21 cellular contexts compared by ENCODE assay signal in genomic region chr5:134958755-134959154, GRCh38. TPM values are rescaled to one million over a fixed set of nuclear protein-coding genes. Genes with fewer than 3 reads are reported as not detected.
DNase-seq lines count a peak whose midpoint lies in the region; ATAC-seq, FAIRE-seq and TF ChIP-seq lines count a peak whose summit lies in the region.
"Had no signal": no experiment of that assay in that cellular context is flagged by ENCODE, and none has a peak within 500 bp of the region (broad histone marks: within the 10 kb centered on the region; RNA-seq: fewer than 3 reads in every experiment).

No MANE protein-coding gene starts in this region.

- no peaks in the 10 kb centered on the region for H3K79me2 ChIP-seq in endothelial cell of umbilical vein (ENCODE audit: control insufficient read depth, insufficient read depth, low read length)

- no peaks in the 10 kb centered on the region for H3K9me3 ChIP-seq in endothelial cell of umbilical vein (replicated peaks; ENCODE audit: control insufficient read depth, insufficient read depth, low read length)
- H3K9me3 ChIP-seq in right lobe of liver: no peaks in the 10 kb centered on the region
- peaks cover 0 to 7% of the 10 kb centered on the region in 2 donors for H3K9me3 ChIP-seq in kidney (ENCODE audit: control insufficient read depth in 1 of 2, low read length in 2 of 2)

- no peak overlapping the region for H2AFZ ChIP-seq in endothelial cell of umbilical vein (ENCODE audit: low read depth, low read length)

- no peaks in the 10 kb centered on the region for H3K9me1 ChIP-seq in endothelial cell of umbilical vein (replicated peaks; ENCODE audit: control insufficient read depth, extremely low read depth, insufficient read depth, low read length)

- ATAC-seq in right lobe of liver (peak; percentile 99 to 100 (median 100)), GM21825 (IDR thresholded peaks at IDR 0.05; ENCODE audit: unreplicated experiment) (no peak)
- ATAC-seq: right cardiac atrium had no signal

- no peaks in the 10 kb centered on the region for H4K20me1 ChIP-seq in endothelial cell of umbilical vein (replicated peaks; ENCODE audit: control insufficient read depth, extremely low read depth, insufficient read depth, low read length)

- H3K27me3 ChIP-seq in endothelial cell of umbilical vein (ENCODE audit: control insufficient read depth in 2 of 2, insufficient read depth in 2 of 2, low read length in 2 of 2) (no peaks in the 10 kb centered on the region), right lobe of liver (no peaks in the 10 kb centered on the region)
- H3K27me3 ChIP-seq: transverse colon had no signal

- no peak overlapping the region for H3K4me2 ChIP-seq in endothelial cell of umbilical vein (ENCODE audit: insufficient read depth, low read length)

- no peak overlapping the region for H3K27ac ChIP-seq in endothelial cell of umbilical vein (ENCODE audit: insufficient read depth, low read depth, low read length)
- no peak overlapping the region for H3K27ac ChIP-seq in right lobe of liver
- no peak overlapping the region for H3K27ac ChIP-seq in kidney (ENCODE audit: low read depth in 2 of 2, low read length in 2 of 2)
- H3K27ac ChIP-seq: transverse colon had no signal

- DNase-seq in GM12892 (ENCODE audit: insufficient read length) (no peak), NCI-H146 (lab: John Stamatoyannopoulos, UW) (peak; percentile 20), endothelial cell of umbilical vein (ENCODE audit: low read depth, low spot score) (no peak), right lobe of liver (peak in 2 of 3 donors; percentile 29 to 60), kidney (no peak), T-helper 9 cell (no peak)
- DNase-seq in activated CD8-positive, alpha-beta memory T cell treated with anti-CD3 and anti-CD28 coated beads, Interleukin-2, amount 50 U/mL, for 48 hours: no peak
- DNase-seq: activated CD4-positive, alpha-beta T cell treated with anti-CD3 and anti-CD28 coated beads, Interleukin-2, amount 10 ng/mL, durations not matched to agents 24 days and 14 days; aorta; cerebellar nuclear complex; DMS79; effector memory CD4-positive, alpha-beta T cell; HCEC 1CT; NCI-H2171; NCI-H748 treated with DMSO at 0.1 percent for 48 hours; nucleus accumbens; right cardiac atrium; stimulated activated naive CD4-positive, alpha-beta T cell; transverse colon had no signal

- CTCF ChIA-PET in endothelial cell of umbilical vein (lab: Charles Lee): no interaction called here

- no TSS peak for BruUV-seq in endothelial cell of umbilical vein (replicated peaks; lab: Mats Ljungman, UMichigan)

- intact Hi-C loops in endothelial cell of umbilical vein (cut with micrococcal nuclease) (loop anchor here (10.0 kb wide), 1 partner anchor 376 kb away; no protein-coding TSS in a partner anchor), right lobe of liver (cut with DNase I) (no loop called here), kidney (cut with DNase I) (no loop called here)

- dilution Hi-C loops in endothelial cell of umbilical vein (cut with MboI; ENCODE audit: extremely low pct_ligation_motif_present, low sequenced_read_pairs): no loop called here

- whole genome bisulfite sequencing in right lobe of liver (ENCODE audit: insufficient coverage, low coverage, low lambda C conversion rate, missing lambda C conversion rate): 27% methylated on average over 3 of the region's 3 CpGs

- H3K9ac ChIP-seq in endothelial cell of umbilical vein (replicated peaks; ENCODE audit: extremely low read depth, insufficient read depth, low read length): no peak overlapping the region
- H3K9ac ChIP-seq in kidney (ENCODE audit: low read length in 2 of 2): no peak overlapping the region

- TF ChIP-seq CTCF in endothelial cell of umbilical vein (IDR thresholded peaks at IDR 0.05; ENCODE audit: extremely low read depth in 1 of 2, insufficient read depth in 1 of 2, low read depth in 1 of 2, low read length in 2 of 2): no peak
- peak in 2 of 4 donors; percentile 8 to 16 for TF ChIP-seq CTCF in right lobe of liver (IDR thresholded peaks at IDR 0.05)
- TF ChIP-seq CTCF in kidney (IDR thresholded peaks at IDR 0.05; ENCODE audit: borderline replicate concordance, extremely low read depth, insufficient read depth): no peak

- no peaks in the 10 kb centered on the region for H3K4me1 ChIP-seq in endothelial cell of umbilical vein (ENCODE audit: control insufficient read depth, extremely low read depth, insufficient read depth, low read length)
- H3K4me1 ChIP-seq in right lobe of liver: peaks cover 0 to 16% (median 6%) of the 10 kb centered on the region in 4 donors
- peaks cover 0 to 5% of the 10 kb centered on the region in 2 donors for H3K4me1 ChIP-seq in kidney (ENCODE audit: control insufficient read depth in 1 of 2, insufficient read depth in 1 of 2, low read depth in 1 of 2, low read length in 2 of 2)

- POLR2A ChIA-PET in endothelial cell of umbilical vein (lab: Charles Lee): no interaction called here

- TF ChIP-seq POLR2A in GM12892 (IDR thresholded peaks at IDR 0.05; ENCODE audit: low read depth, low read length) (no peak), endothelial cell of umbilical vein (IDR thresholded peaks at IDR 0.05; ENCODE audit: low read depth, low read length) (no peak), right lobe of liver (IDR thresholded peaks at IDR 0.05) (no peak)

- FAIRE-seq in GM12892 (lab: Jason Lieb, UNC): peak; percentile 30
- FAIRE-seq in endothelial cell of umbilical vein (lab: Jason Lieb, UNC): peak; percentile 18
- no peak for FAIRE-seq in kidney (lab: Jason Lieb, UNC)
- FAIRE-seq: RCC 7860 had no signal

- H3K4me3 ChIP-seq in endothelial cell of umbilical vein (replicated peaks in 1 of 3; ENCODE audit: insufficient read depth in 1 of 3, low read depth in 1 of 3, low read length in 3 of 3) (no peak overlapping the region), right lobe of liver (no peak overlapping the region), kidney (ENCODE audit: low read length in 2 of 2) (no peak overlapping the region)
- H3K4me3 ChIP-seq: transverse colon had no signal

- peaks cover 0 to 4% of the 10 kb centered on the region in 2 experiments for H3K36me3 ChIP-seq in endothelial cell of umbilical vein (ENCODE audit: control insufficient read depth in 2 of 2, extremely low read depth in 1 of 2, insufficient read depth in 2 of 2, low read length in 2 of 2)
- H3K36me3 ChIP-seq in right lobe of liver: peaks cover 0 to 7% (median 4%) of the 10 kb centered on the region in 4 donors
- H3K36me3 ChIP-seq in kidney (ENCODE audit: control insufficient read depth in 1 of 2, insufficient read depth in 2 of 2, low read length in 2 of 2): peaks cover 3 to 8% of the 10 kb centered on the region in 2 donors

TF ChIP-seq in endothelial cell of umbilical vein, 7 proteins besides CTCF, POLR2A, EP300 and RAD21:
- TF ChIP-seq JUN (IDR thresholded peaks at IDR 0.05; ENCODE audit: borderline replicate concordance, insufficient read depth, insufficient read length, low read depth) (no peak), MYC (IDR thresholded peaks at IDR 0.05; ENCODE audit: low read depth, low read length) (no peak), GATA2 (IDR thresholded peaks at IDR 0.05; ENCODE audit: insufficient read depth, insufficient read length, low read depth, low read length) (no peak), EZH2 (IDR thresholded peaks at IDR 0.05; ENCODE audit: borderline replicate concordance, low read depth, low read length, severe bottlenecking) (no peak), POLR2AphosphoS5 (IDR thresholded peaks at IDR 0.05; ENCODE audit: insufficient read depth, low read depth, low read length) (no peak), FOS (IDR thresholded peaks at IDR 0.05; ENCODE audit: borderline replicate concordance, insufficient read depth, low read length) (no peak), MAX (IDR thresholded peaks at IDR 0.05; ENCODE audit: insufficient read depth, insufficient read length) (no peak)

RNA-seq across cellular contexts. Expression of gene CATSPER3, which starts 9.0 kb away (rescaled TPM):
- polyA plus RNA-seq in GM12892 (2012; ENCODE audit: missing spikeins): not detected
- total RNA-seq in endothelial cell of umbilical vein: 0.71 TPM in 1 of 2 replicates, not detected in the other
- polyA plus RNA-seq in endothelial cell of umbilical vein: 0.35 and 0.43 TPM in 2 replicates
- polyA plus RNA-seq in endothelial cell of umbilical vein (2011; cell fraction: cytosol; rRNA removed): 0.18 and 0.26 TPM in 2 replicates
- 0.61 and 0.64 TPM in 2 replicates for polyA plus RNA-seq in endothelial cell of umbilical vein (2011; cell fraction: nucleus; rRNA removed)
- not detected in 2 replicates for polyA plus RNA-seq in endothelial cell of umbilical vein (2012)
- 0.17 TPM in 1 of 2 replicates, not detected in the other for polyA minus RNA-seq in endothelial cell of umbilical vein
- polyA minus RNA-seq in endothelial cell of umbilical vein (2011; cell fraction: cytosol; rRNA and poly(A)+ RNA removed): not detected
- polyA minus RNA-seq in endothelial cell of umbilical vein (2011; cell fraction: nucleus; rRNA and poly(A)+ RNA removed): 0.43 TPM in 1 of 2 replicates, not detected in the other
- 1 to 10 TPM in 1 of 6 experiments, under 1 TPM in 3, not detected in 2; 0.29 to 1.1 (median 0.81) TPM for total RNA-seq in right lobe of liver
- total RNA-seq in kidney: 1.4 TPM
- 1.4 TPM for polyA plus RNA-seq in kidney (ENCODE audit: insufficient read depth, low read depth, low replicate concordance)

RNA-seq across cellular contexts. Expression of gene PCBD2, which starts 53.8 kb away (rescaled TPM):
- polyA plus RNA-seq in GM12892 (2012; ENCODE audit: missing spikeins): 4.7 TPM
- 10.0 and 10.7 TPM in 2 replicates for total RNA-seq in endothelial cell of umbilical vein
- 4.0 and 4.2 TPM in 2 replicates for polyA plus RNA-seq in endothelial cell of umbilical vein
- polyA plus RNA-seq in endothelial cell of umbilical vein (2011; cell fraction: cytosol; rRNA removed): 5.2 and 5.5 TPM in 2 replicates
- 5.9 and 8.6 TPM in 2 replicates for polyA plus RNA-seq in endothelial cell of umbilical vein (2011; cell fraction: nucleus; rRNA removed)
- 4.7 and 6.3 TPM in 2 replicates for polyA plus RNA-seq in endothelial cell of umbilical vein (2012)
- polyA minus RNA-seq in endothelial cell of umbilical vein: 3.9 TPM in 2 replicates
- 6.8 TPM for polyA minus RNA-seq in endothelial cell of umbilical vein (2011; cell fraction: cytosol; rRNA and poly(A)+ RNA removed)
- 5.0 and 9.0 TPM in 2 replicates for polyA minus RNA-seq in endothelial cell of umbilical vein (2011; cell fraction: nucleus; rRNA and poly(A)+ RNA removed)
- 10 to 100 TPM in 4 of 6 experiments, 1 to 10 TPM in 2; 4.9 to 11.9 (median 10.8) TPM for total RNA-seq in right lobe of liver
- total RNA-seq in kidney: 19.2 TPM
- 8.4 TPM for polyA plus RNA-seq in kidney (ENCODE audit: insufficient read depth, low read depth, low replicate concordance)

Comparison
In these comparisons a context has a peak if more than half of its experiments do, and no peak if none do; other contexts are left out.
1. DNase-seq: peak in NCI-H146 (single experiment) and right lobe of liver (2 of 3); none in GM12892 (single experiment), endothelial cell of umbilical vein (single experiment), kidney (single experiment), T-helper 9 cell (single experiment) and activated CD8-positive, alpha-beta memory T cell treated with anti-CD3 and anti-CD28 coated beads, Interleukin-2, amount 50 U/mL, for 48 hours (single experiment).